17 cellular contexts compared by ENCODE assay signal in genomic region chr1:206465951-206466350, GRCh38. TPM values are rescaled to one million over a fixed set of nuclear protein-coding genes. Genes with fewer than 3 reads are reported as not detected.
DNase-seq lines count a peak whose midpoint lies in the region; ATAC-seq and TF ChIP-seq lines count a peak whose summit lies in the region.
"Had no signal": no experiment of that assay in that cellular context is flagged by ENCODE, and none has a peak within 500 bp of the region (broad histone marks: within the 10 kb centered on the region; RNA-seq: fewer than 3 reads in every experiment).

No MANE protein-coding gene starts in this region.

- intact Hi-C loops in activated CD4-positive, alpha-beta T cell treated with anti-CD3 and anti-CD28 coated beads for 36 hours (cut with DNase I, micrococcal nuclease): no loop called here
- intact Hi-C loops in naive thymus-derived CD4-positive, alpha-beta T cell (cut with micrococcal nuclease): no loop called here
- intact Hi-C loops in psoas muscle (cut with DNase I): no loop called here

- no peaks in the 10 kb centered on the region for H3K27me3 Mint-ChIP-seq in activated CD4-positive, alpha-beta T cell treated with anti-CD3 and anti-CD28 coated beads for 36 hours
- H3K27me3 Mint-ChIP-seq in T-helper 2 cell treated with Interferon-gamma antibody and Interleukin-4, amounts not matched to agents 5 μg/mL and 100 μg/mL, for 36 hours (ENCODE audit: low read depth): no peaks in the 10 kb centered on the region
- no peaks in the 10 kb centered on the region for H3K27me3 Mint-ChIP-seq in naive thymus-derived CD4-positive, alpha-beta T cell

- no peaks in the 10 kb centered on the region for H3K36me3 Mint-ChIP-seq in activated CD4-positive, alpha-beta T cell treated with anti-CD3 and anti-CD28 coated beads for 36 hours (ENCODE audit: low read depth)
- peaks cover 11% of the 10 kb centered on the region for H3K36me3 Mint-ChIP-seq in T-helper 2 cell treated with Interferon-gamma antibody and Interleukin-4, amounts not matched to agents 5 μg/mL and 100 μg/mL, for 36 hours (ENCODE audit: low read depth)
- peaks cover 0 to 13% (median 0%) of the 10 kb centered on the region in 5 donors for H3K36me3 Mint-ChIP-seq in naive thymus-derived CD4-positive, alpha-beta T cell

- peaks cover 42 to 50% of the 10 kb centered on the region in 2 donors for H3K4me1 ChIP-seq in naive thymus-derived CD4-positive, alpha-beta T cell (ENCODE audit: control insufficient read depth in 2 of 2, insufficient read depth in 2 of 2, low read length in 2 of 2)
- H3K4me1 ChIP-seq in psoas muscle: peaks cover 13% of the 10 kb centered on the region

- H3K4me1 Mint-ChIP-seq in activated CD4-positive, alpha-beta T cell treated with anti-CD3 and anti-CD28 coated beads for 36 hours: peaks cover 83% of the 10 kb centered on the region
- peaks cover 63% of the 10 kb centered on the region for H3K4me1 Mint-ChIP-seq in T-helper 2 cell treated with Interferon-gamma antibody and Interleukin-4, amounts not matched to agents 5 μg/mL and 100 μg/mL, for 36 hours (ENCODE audit: low read depth)
- peaks cover 46 to 73% (median 70%) of the 10 kb centered on the region in 7 donors for H3K4me1 Mint-ChIP-seq in naive thymus-derived CD4-positive, alpha-beta T cell

- POLR2A ChIA-PET in activated CD4-positive, alpha-beta T cell treated with anti-CD3 and anti-CD28 coated beads for 36 hours (lab: Charles Lee): no interaction called here
- POLR2A ChIA-PET in naive thymus-derived CD4-positive, alpha-beta T cell (lab: Charles Lee): no interaction called here

- ATAC-seq in activated CD4-positive, alpha-beta T cell treated with anti-CD3 and anti-CD28 coated beads for 36 hours: peak; percentile 4
- ATAC-seq in GM19351 (IDR thresholded peaks at IDR 0.05; ENCODE audit: unreplicated experiment): peak; percentile 29
- no peak for ATAC-seq in naive thymus-derived CD4-positive, alpha-beta T cell
- no peak for ATAC-seq in psoas muscle
- ATAC-seq: left ventricle myocardium superior, right cardiac atrium had no signal

- no peak overlapping the region for H3K4me3 Mint-ChIP-seq in activated CD4-positive, alpha-beta T cell treated with anti-CD3 and anti-CD28 coated beads for 36 hours
- peak overlapping the region; percentile 73 for H3K4me3 Mint-ChIP-seq in T-helper 2 cell treated with Interferon-gamma antibody and Interleukin-4, amounts not matched to agents 5 μg/mL and 100 μg/mL, for 36 hours
- peak overlapping the region in 9 of 10 donors; percentile 14 to 94 (median 77) for H3K4me3 Mint-ChIP-seq in naive thymus-derived CD4-positive, alpha-beta T cell

- no peak overlapping the region for H3K4me3 ChIP-seq in naive thymus-derived CD4-positive, alpha-beta T cell (ENCODE audit: low read length)
- no peak overlapping the region for H3K4me3 ChIP-seq in psoas muscle
- H3K4me3 ChIP-seq: GM23248 had no signal

- peak overlapping the region; percentile 42 for H3K27ac ChIP-seq in naive thymus-derived CD4-positive, alpha-beta T cell (ENCODE audit: low read depth, low read length)
- no peak overlapping the region for H3K27ac ChIP-seq in substantia nigra (ENCODE audit: low read depth, low read length, poor library complexity, severe bottlenecking)
- H3K27ac ChIP-seq in psoas muscle: no peak overlapping the region
- H3K27ac ChIP-seq: brain microvascular endothelial cell, WERI-Rb-1 had no signal

- DNase-seq in activated CD4-positive, alpha-beta T cell treated with anti-CD3 and anti-CD28 coated beads for 36 hours: no peak
- DNase-seq in activated CD4-positive, alpha-beta T cell treated with anti-CD3 and anti-CD28 coated beads for 1 hour: no peak
- DNase-seq in T-helper 2 cell treated with Interferon-gamma antibody and Interleukin-4, amounts not matched to agents 5 μg/mL and 100 μg/mL, for 36 hours (ENCODE audit: low spot score): no peak
- DNase-seq in naive thymus-derived CD4-positive, alpha-beta T cell: no peak
- DNase-seq in ACHN (no peak), substantia nigra (lab: John Stamatoyannopoulos, UW) (no peak), psoas muscle (no peak)
- DNase-seq: brain microvascular endothelial cell; GM23248; left ventricle myocardium superior; NCI-H1105; NCI-H2171; right cardiac atrium; stimulated activated CD4-positive, alpha-beta T cell treated with anti-CD3 and anti-CD28 coated beads, Interleukin-4, amount 100 ng/mL, for 1 hour; WERI-Rb-1 had no signal

- in situ Hi-C loops in ACHN (cut with HindIII; ENCODE audit: low pct_ligation_motif_present, low pct_unique_long_range_greater_than_20kb, low sequenced_read_pairs): no loop called here

- WGBS in psoas muscle, 3 donors: 69 to 81% (median 79%) methylated on average over 2 of the region's 2 CpGs

- CTCF ChIA-PET in activated CD4-positive, alpha-beta T cell treated with anti-CD3 and anti-CD28 coated beads for 36 hours (lab: Charles Lee): interaction anchor here (1.1 to 1.9 kb wide), 5 partner anchors 12 to 199 kb away, joined by 3 to 8 read pairs (median 4); no protein-coding TSS in a partner anchor
- CTCF ChIA-PET in naive thymus-derived CD4-positive, alpha-beta T cell (lab: Charles Lee): interaction anchor here (0.7 to 6.2 kb wide), 3 partner anchors 12 to 198 kb away, joined by 3 to 77 read pairs (median 23); no protein-coding TSS in a partner anchor

- H3K9me3 ChIP-seq in naive thymus-derived CD4-positive, alpha-beta T cell (ENCODE audit: control insufficient read depth in 2 of 3, low read length in 3 of 3): no peaks in the 10 kb centered on the region
- H3K9me3 ChIP-seq in psoas muscle: no peaks in the 10 kb centered on the region

- no peaks in the 10 kb centered on the region for H3K9me3 Mint-ChIP-seq in activated CD4-positive, alpha-beta T cell treated with anti-CD3 and anti-CD28 coated beads for 36 hours (ENCODE audit: low read depth)
- H3K9me3 Mint-ChIP-seq in T-helper 2 cell treated with Interferon-gamma antibody and Interleukin-4, amounts not matched to agents 5 μg/mL and 100 μg/mL, for 36 hours: no peaks in the 10 kb centered on the region
- peaks cover 0 to 4% (median 0%) of the 10 kb centered on the region in 11 donors for H3K9me3 Mint-ChIP-seq in naive thymus-derived CD4-positive, alpha-beta T cell
- H3K9me3 Mint-ChIP-seq: nephron had no signal

- H3K36me3 ChIP-seq in naive thymus-derived CD4-positive, alpha-beta T cell (ENCODE audit: control insufficient read depth in 2 of 3, insufficient read depth in 3 of 3, low read length in 3 of 3): peaks cover 0 to 7% (median 0%) of the 10 kb centered on the region in 3 experiments
- no peaks in the 10 kb centered on the region for H3K36me3 ChIP-seq in psoas muscle (ENCODE audit: insufficient read depth in 1 of 2, low read depth in 1 of 2)

- TF ChIP-seq CTCF in psoas muscle (IDR thresholded peaks at IDR 0.05): no peak

- no peak overlapping the region for H3K27ac Mint-ChIP-seq in activated CD4-positive, alpha-beta T cell treated with anti-CD3 and anti-CD28 coated beads for 36 hours
- peak overlapping the region; percentile 87 for H3K27ac Mint-ChIP-seq in T-helper 2 cell treated with Interferon-gamma antibody and Interleukin-4, amounts not matched to agents 5 μg/mL and 100 μg/mL, for 36 hours
- H3K27ac Mint-ChIP-seq in naive thymus-derived CD4-positive, alpha-beta T cell: peak overlapping the region; percentile 41 to 91 (median 81)

- H3K27me3 ChIP-seq in naive thymus-derived CD4-positive, alpha-beta T cell (ENCODE audit: control insufficient read depth in 2 of 2, insufficient read depth in 2 of 2, low read length in 2 of 2): no peaks in the 10 kb centered on the region
- peaks cover 0 to 32% (median 0%) of the 10 kb centered on the region in 3 donors for H3K27me3 ChIP-seq in psoas muscle (ENCODE audit: insufficient read depth in 3 of 3, low read length in 2 of 3)
- H3K27me3 ChIP-seq: brain microvascular endothelial cell had no signal

RNA-seq across cellular contexts. Expression of gene IKBKE, which starts 4.3 kb away (rescaled TPM):
- total RNA-seq in activated CD4-positive, alpha-beta T cell treated with anti-CD3 and anti-CD28 coated beads for 36 hours: 10 to 100 TPM; 15.3 to 17.2 TPM
- 100 to 1,000 TPM in 1 of 5 experiments, 10 to 100 TPM in 4; 50.1 to 177 (median 79.1) TPM for total RNA-seq in naive thymus-derived CD4-positive, alpha-beta T cell
- polyA plus RNA-seq in naive thymus-derived CD4-positive, alpha-beta T cell: 10 to 100 TPM; 32.5 to 48.3 TPM
- under 1 TPM; 0.44 to 0.89 (median 0.58) TPM for total RNA-seq in psoas muscle
- under 1 TPM; 0.14 to 0.32 (median 0.27) TPM for polyA plus RNA-seq in psoas muscle

RNA-seq across cellular contexts. Expression of gene RASSF5, which starts 41.4 kb away (rescaled TPM):
- total RNA-seq in activated CD4-positive, alpha-beta T cell treated with anti-CD3 and anti-CD28 coated beads for 36 hours: 100 to 1,000 TPM; 223 to 239 TPM
- total RNA-seq in naive thymus-derived CD4-positive, alpha-beta T cell: 100 to 1,000 TPM; 155 to 240 (median 218) TPM
- 100 to 1,000 TPM; 299 to 416 TPM for polyA plus RNA-seq in naive thymus-derived CD4-positive, alpha-beta T cell
- total RNA-seq in psoas muscle: 10 to 100 TPM in 1 of 4 donors, 1 to 10 TPM in 3; 1.5 to 14.6 (median 5.1) TPM
- 1 to 10 TPM; 1.1 to 2.8 (median 1.5) TPM for polyA plus RNA-seq in psoas muscle

Comparison
In these comparisons a context has a peak if more than half of its experiments do, and no peak if none do; other contexts are left out.
1. ATAC-seq: peak in activated CD4-positive, alpha-beta T cell treated with anti-CD3 and anti-CD28 coated beads for 36 hours (single experiment) and GM19351 (single experiment); none in naive thymus-derived CD4-positive, alpha-beta T cell (single experiment) and psoas muscle (0 of 4).
2. RNA of gene IKBKE, which starts 4.3 kb away (total RNA-seq): 50.1 to 177 TPM in naive thymus-derived CD4-positive, alpha-beta T cell and 15.3 to 17.2 TPM in activated CD4-positive, alpha-beta T cell treated with anti-CD3 and anti-CD28 coated beads for 36 hours; 0.44 to 0.89 TPM in psoas muscle; every median in the first group is over 4 times any median in the second.
3. RNA of gene RASSF5, which starts 41.4 kb away (total RNA-seq): 223 to 239 TPM in activated CD4-positive, alpha-beta T cell treated with anti-CD3 and anti-CD28 coated beads for 36 hours and 155 to 240 TPM in naive thymus-derived CD4-positive, alpha-beta T cell; 1.5 to 14.6 TPM in psoas muscle; every median in the first group is over 4 times any median in the second.